ENCODE assay signal across 13 cellular contexts in genomic region chr14:63672417-63673180, GRCh38. TPM values are rescaled to one million over a fixed set of nuclear protein-coding genes. Genes with fewer than 3 reads are reported as not detected.
DNase-seq lines count a peak whose midpoint lies in the region; ATAC-seq and TF ChIP-seq lines count a peak whose summit lies in the region.
"Had no signal": no experiment of that assay in that cellular context is flagged by ENCODE, and none has a peak within 500 bp of the region (broad histone marks: within the 10 kb centered on the region; RNA-seq: fewer than 3 reads in every experiment).

No MANE protein-coding gene starts in this region.

- H3K27me3 Mint-ChIP-seq in activated naive CD4-positive, alpha-beta T cell treated with anti-CD3 and anti-CD28 coated beads, Interleukin-2, amount 10 ng/mL, durations not matched to agents 7 days and 5 days, result no peaks in the 10 kb centered on the region
- H3K27me3 Mint-ChIP-seq: activated naive CD8-positive, alpha-beta T cell; memory B cell; stimulated activated memory B cell treated with anti-CD40 and anti-IgM and Interleukin-4, amounts not matched to agents 10 μg/mL and 1 μg/mL and 100 μg/mL, for 72 hours had no signal

- TF ChIP-seq CTCF in fibroblast of villous mesenchyme (IDR thresholded peaks at IDR 0.05; ENCODE audit: insufficient read depth, low read depth, low read length) (no peak), RWPE1 (conservative IDR thresholded peaks at IDR 0.05; ENCODE audit: low read depth) (no peak)

- H3K9me3 Mint-ChIP-seq in activated naive CD4-positive, alpha-beta T cell treated with anti-CD3 and anti-CD28 coated beads, Interleukin-2, amount 10 ng/mL, durations not matched to agents 7 days and 5 days, result no peaks in the 10 kb centered on the region
- H3K9me3 Mint-ChIP-seq: memory B cell; stimulated activated memory B cell treated with anti-CD40 and anti-IgM and Interleukin-4, amounts not matched to agents 10 μg/mL and 1 μg/mL and 100 μg/mL, for 72 hours; WTC11 had no signal

- DNase-seq in fibroblast of villous mesenchyme (ENCODE audit: low read depth), result peak; percentile 74
- no peak for DNase-seq in superior temporal gyrus (ENCODE audit: extremely low spot score)
- DNase-seq in RWPE1 (ENCODE audit: low spot score), result no peak
- no peak for DNase-seq in H4 (ENCODE audit: low spot score)
- DNase-seq in activated naive CD4-positive, alpha-beta T cell treated with anti-CD3 and anti-CD28 coated beads, Interleukin-2, amount 10 ng/mL, durations not matched to agents 7 days and 5 days, result no peak
- DNase-seq: NK-92 treated with Interleukin-12 subunit alpha and Interleukin-12 subunit beta, amount 100 ng/mL, for 24 hours had no signal

- no peak overlapping the region for H3K27ac ChIP-seq in RWPE1

- H3K4me3 ChIP-seq in GM08714 (ENCODE audit: low read length) (peak overlapping the region; percentile 39; the same call in 1 of the 2 replicates), fibroblast of villous mesenchyme (ENCODE audit: low read depth, low read length) (no peak overlapping the region)

- no peak overlapping the region for H3K4me3 Mint-ChIP-seq in activated naive CD4-positive, alpha-beta T cell treated with anti-CD3 and anti-CD28 coated beads, Interleukin-2, amount 10 ng/mL, durations not matched to agents 7 days and 5 days
- H3K4me3 Mint-ChIP-seq: activated naive CD8-positive, alpha-beta T cell; memory B cell; stimulated activated memory B cell treated with anti-CD40 and anti-IgM and Interleukin-4, amounts not matched to agents 10 μg/mL and 1 μg/mL and 100 μg/mL, for 72 hours; WTC11 had no signal

- CTCF ChIA-PET in RWPE1 (lab: Yijun Ruan, JAX), result interaction anchor here (0.5 kb wide), 1 partner anchor 29 kb away, joined by 5 read pairs; no protein-coding TSS in a partner anchor
- CTCF ChIA-PET in activated naive CD4-positive, alpha-beta T cell treated with anti-CD3 and anti-CD28 coated beads, Interleukin-2, amount 10 ng/mL, durations not matched to agents 7 days and 5 days (lab: Charles Lee), result no interaction called here

- ATAC-seq in GM21447 (IDR thresholded peaks at IDR 0.05; ENCODE audit: unreplicated experiment) (peak; percentile 82), HG03457 (IDR thresholded peaks at IDR 0.05; ENCODE audit: unreplicated experiment) (peak; percentile 63)
- ATAC-seq: stimulated activated memory B cell treated with anti-CD40 and anti-IgM and Interleukin-4, amounts not matched to agents 10 μg/mL and 1 μg/mL and 100 μg/mL, for 72 hours; WTC11 had no signal

- H3K4me1 Mint-ChIP-seq in activated naive CD4-positive, alpha-beta T cell treated with anti-CD3 and anti-CD28 coated beads, Interleukin-2, amount 10 ng/mL, durations not matched to agents 7 days and 5 days, result no peaks in the 10 kb centered on the region
- H3K4me1 Mint-ChIP-seq: memory B cell; stimulated activated memory B cell treated with anti-CD40 and anti-IgM and Interleukin-4, amounts not matched to agents 10 μg/mL and 1 μg/mL and 100 μg/mL, for 72 hours; WTC11 had no signal

- H3K27ac Mint-ChIP-seq in activated naive CD4-positive, alpha-beta T cell treated with anti-CD3 and anti-CD28 coated beads, Interleukin-2, amount 10 ng/mL, durations not matched to agents 7 days and 5 days, result no peak overlapping the region
- H3K27ac Mint-ChIP-seq: activated naive CD8-positive, alpha-beta T cell; memory B cell; stimulated activated memory B cell treated with anti-CD40 and anti-IgM and Interleukin-4, amounts not matched to agents 10 μg/mL and 1 μg/mL and 100 μg/mL, for 72 hours; WTC11 had no signal

- POLR2A ChIA-PET in RWPE1 (lab: Yijun Ruan, JAX; ENCODE audit: low non-redundant PET), result no interaction called here

- peaks cover 5% of the 10 kb centered on the region for H3K36me3 Mint-ChIP-seq in activated naive CD4-positive, alpha-beta T cell treated with anti-CD3 and anti-CD28 coated beads, Interleukin-2, amount 10 ng/mL, durations not matched to agents 7 days and 5 days
- H3K36me3 Mint-ChIP-seq: WTC11 had no signal

RNA-seq across cellular contexts. Expression of gene WDR89, which starts 30.9 kb away (rescaled TPM):
- total RNA-seq in fibroblast of villous mesenchyme, result 6.8 and 13.0 TPM in 2 replicates
- total RNA-seq in H4 (2014; rRNA removed; shearing (Covaris generic)), result 10.1 and 10.9 TPM in 2 replicates

RNA-seq across cellular contexts. Expression of gene SGPP1, which starts 55.3 kb away (rescaled TPM):
- total RNA-seq in fibroblast of villous mesenchyme, result 27.4 and 31.5 TPM in 2 replicates
- 18.1 and 23.8 TPM in 2 replicates for total RNA-seq in H4 (2014; rRNA removed; shearing (Covaris generic))
